In the genomic region with DNA sequence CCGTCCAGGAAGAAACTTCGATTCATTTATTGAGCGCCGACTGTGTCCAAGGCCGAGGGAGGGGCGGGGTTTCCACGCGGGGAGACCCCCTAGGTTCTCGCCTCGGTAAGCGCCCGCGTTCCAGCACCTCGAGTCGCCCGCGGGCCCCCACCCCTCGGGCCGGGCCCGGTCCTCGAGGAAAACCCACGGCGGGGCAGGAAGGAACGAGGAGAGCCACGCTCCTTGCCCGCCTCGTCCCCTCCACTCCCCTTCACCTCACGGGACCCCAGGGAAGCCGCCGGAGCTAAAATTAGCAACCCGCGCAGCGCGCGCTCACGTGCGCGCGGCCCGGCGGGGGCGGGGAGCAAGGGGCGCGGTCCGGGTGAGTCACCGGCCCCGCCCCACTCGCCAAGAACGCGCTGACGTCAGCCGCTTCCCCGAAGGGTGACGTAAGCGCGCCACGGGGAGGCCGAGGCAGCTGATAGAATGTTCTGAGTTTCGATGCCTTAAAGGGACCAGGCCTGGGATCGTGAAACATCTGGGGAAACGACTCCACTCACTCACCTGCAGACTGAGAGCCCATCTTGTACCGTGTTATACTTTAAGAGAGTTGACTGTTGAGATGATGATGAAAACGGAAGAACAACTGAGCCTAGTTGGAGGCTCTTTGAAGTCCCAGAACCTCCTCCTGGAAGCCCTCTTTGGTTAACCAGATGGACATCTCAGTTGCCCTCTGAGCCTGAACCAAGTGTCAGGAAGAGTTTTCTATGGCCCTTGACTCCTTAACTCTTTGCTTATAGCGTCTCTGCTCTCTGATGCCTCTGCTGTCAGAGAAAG, we compare ENCODE assay signal across 8 cellular contexts. TPM values are rescaled to one million over a fixed set of nuclear protein-coding genes. Genes with fewer than 3 reads are reported as not detected.
DNase-seq lines count a peak whose midpoint lies in the region; ATAC-seq and TF ChIP-seq lines count a peak whose summit lies in the region.

No MANE protein-coding gene starts in this region.

- peak; percentile 83 for ATAC-seq in GM23338
- ATAC-seq in natural killer cell = peak; percentile 92 to 96 (median 95)

- peak overlapping the region; percentile 65 for H3K9ac ChIP-seq in Karpas-422 (ENCODE audit: low read length)

- H4K20me1 ChIP-seq in GM23338 (replicated peaks; ENCODE audit: insufficient read depth) (no peaks in the 10 kb centered on the region), Karpas-422 (ENCODE audit: insufficient read depth, low read depth, low read length) (no peaks in the 10 kb centered on the region)

- peak overlapping the region; percentile 89 for H3K27ac Mint-ChIP-seq in GM23338
- peak overlapping the region; percentile 90 to 96 for H3K27ac Mint-ChIP-seq in natural killer cell

- no peaks in the 10 kb centered on the region for H3K9me2 ChIP-seq in GM23338 (ENCODE audit: insufficient read depth)
- no peaks in the 10 kb centered on the region for H3K9me2 ChIP-seq in Karpas-422 (replicated peaks; ENCODE audit: insufficient read depth, low read length)

- no peaks in the 10 kb centered on the region for H3K9me3 ChIP-seq in Karpas-422 (ENCODE audit: low read length)

- H3K4me3 ChIP-seq in GM23338 = peak overlapping the region; percentile 87
- peak overlapping the region; percentile 71 for H3K4me3 ChIP-seq in Karpas-422 (ENCODE audit: low read length)
- peak overlapping the region; percentile 68 for H3K4me3 ChIP-seq in fibroblast of pulmonary artery (replicated peaks; ENCODE audit: low read depth, low read length)

- TF ChIP-seq CTCF in GM23338 (conservative IDR thresholded peaks at IDR 0.05; ENCODE audit: low read depth in 2 of 2) (no peak), fibroblast of pulmonary artery (IDR thresholded peaks at IDR 0.05; ENCODE audit: low read length, missing control alignments) (no peak), natural killer cell (IDR thresholded peaks at IDR 0.05) (no peak)

- H2AFZ ChIP-seq in GM23338 (peak overlapping the region; percentile 96), Karpas-422 (ENCODE audit: low read length) (peak overlapping the region; percentile 95)

- H3K4me3 Mint-ChIP-seq in GM23338 (peak overlapping the region; percentile 79), natural killer cell (peak overlapping the region; percentile 91)

- DNase-seq in EL (peak; percentile 89), GM23338 (ENCODE audit: low spot score) (peak; percentile 96), Karpas-422 (peak; percentile 97), RPMI8226 (peak; percentile 97), fibroblast of pulmonary artery (ENCODE audit: low read depth) (peak; percentile 95), natural killer cell (peak; percentile 91)
- peak; percentile 87 for DNase-seq in activated T-helper 9 cell treated with anti-CD3 and anti-CD28 coated beads, Interleukin-2, amount 50 U/mL, for 16 hours (ENCODE audit: low read depth)
- DNase-seq in stimulated activated naive CD4-positive, alpha-beta T cell (lab: John Stamatoyannopoulos, UW) = peak; percentile 82 to 90 (median 88)

- H3F3A ChIP-seq in GM23338 (replicated peaks; ENCODE audit: low read depth) = no peaks in the 10 kb centered on the region; the same call in 1 of the 2 replicates

- H3K36me3 ChIP-seq in GM23338 (ENCODE audit: insufficient read depth) (no peaks in the 10 kb centered on the region), Karpas-422 (ENCODE audit: insufficient read depth, low read length) (no peaks in the 10 kb centered on the region)

- H3K27me3 ChIP-seq in GM23338 (ENCODE audit: insufficient read depth) (peaks cover 19% of the 10 kb centered on the region), Karpas-422 (ENCODE audit: low read length) (no peaks in the 10 kb centered on the region)

- H3K4me1 ChIP-seq in GM23338 (ENCODE audit: insufficient read depth) = no peaks in the 10 kb centered on the region; the same call in 1 of the 2 replicates
- peaks cover 19% of the 10 kb centered on the region for H3K4me1 ChIP-seq in Karpas-422 (ENCODE audit: low read length)

- intact Hi-C loops in natural killer cell (cut with micrococcal nuclease) = loop anchor here (1.0 to 2.0 kb wide), 3 partner anchors 8 to 49 kb away; partner anchors contain the start of gene ATF3

- H3K9me3 Mint-ChIP-seq in GM23338 (no peaks in the 10 kb centered on the region; the same call in 2 of the 3 replicates), natural killer cell (no peaks in the 10 kb centered on the region)

- H3K27me3 Mint-ChIP-seq in GM23338 (ENCODE audit: insufficient read depth, low read depth, poor library complexity) = peaks cover 13% of the 10 kb centered on the region
- peaks cover 0 to 3% of the 10 kb centered on the region in 2 donors for H3K27me3 Mint-ChIP-seq in natural killer cell (ENCODE audit: low read depth in 2 of 2)

- H3K27ac ChIP-seq in GM23338 (ENCODE audit: low read depth) = no peak overlapping the region
- no peak overlapping the region for H3K27ac ChIP-seq in Karpas-422 (ENCODE audit: low read length)

- H3K4me1 Mint-ChIP-seq in GM23338 (peaks cover 12% of the 10 kb centered on the region), natural killer cell (peaks cover 6 to 11% of the 10 kb centered on the region in 2 donors)

- H3K4me2 ChIP-seq in GM23338 = peak overlapping the region; percentile 84
- peak overlapping the region; percentile 84 for H3K4me2 ChIP-seq in Karpas-422 (ENCODE audit: low read depth, low read length, poor library complexity, severe bottlenecking)

- H3K79me2 ChIP-seq in GM23338 (replicated peaks; ENCODE audit: insufficient read depth) = no peaks in the 10 kb centered on the region
- H3K79me2 ChIP-seq in Karpas-422 (ENCODE audit: low read length) = no peaks in the 10 kb centered on the region

- H3K36me3 Mint-ChIP-seq in GM23338 (ENCODE audit: low read depth) = no peaks in the 10 kb centered on the region; the same call in 2 of the 3 replicates
- no peaks in the 10 kb centered on the region for H3K36me3 Mint-ChIP-seq in natural killer cell

TF ChIP-seq in GM23338, 12 proteins besides CTCF, POLR2A, EP300 and RAD21 (continues in another document):
- TF ChIP-seq, protein P1, sequence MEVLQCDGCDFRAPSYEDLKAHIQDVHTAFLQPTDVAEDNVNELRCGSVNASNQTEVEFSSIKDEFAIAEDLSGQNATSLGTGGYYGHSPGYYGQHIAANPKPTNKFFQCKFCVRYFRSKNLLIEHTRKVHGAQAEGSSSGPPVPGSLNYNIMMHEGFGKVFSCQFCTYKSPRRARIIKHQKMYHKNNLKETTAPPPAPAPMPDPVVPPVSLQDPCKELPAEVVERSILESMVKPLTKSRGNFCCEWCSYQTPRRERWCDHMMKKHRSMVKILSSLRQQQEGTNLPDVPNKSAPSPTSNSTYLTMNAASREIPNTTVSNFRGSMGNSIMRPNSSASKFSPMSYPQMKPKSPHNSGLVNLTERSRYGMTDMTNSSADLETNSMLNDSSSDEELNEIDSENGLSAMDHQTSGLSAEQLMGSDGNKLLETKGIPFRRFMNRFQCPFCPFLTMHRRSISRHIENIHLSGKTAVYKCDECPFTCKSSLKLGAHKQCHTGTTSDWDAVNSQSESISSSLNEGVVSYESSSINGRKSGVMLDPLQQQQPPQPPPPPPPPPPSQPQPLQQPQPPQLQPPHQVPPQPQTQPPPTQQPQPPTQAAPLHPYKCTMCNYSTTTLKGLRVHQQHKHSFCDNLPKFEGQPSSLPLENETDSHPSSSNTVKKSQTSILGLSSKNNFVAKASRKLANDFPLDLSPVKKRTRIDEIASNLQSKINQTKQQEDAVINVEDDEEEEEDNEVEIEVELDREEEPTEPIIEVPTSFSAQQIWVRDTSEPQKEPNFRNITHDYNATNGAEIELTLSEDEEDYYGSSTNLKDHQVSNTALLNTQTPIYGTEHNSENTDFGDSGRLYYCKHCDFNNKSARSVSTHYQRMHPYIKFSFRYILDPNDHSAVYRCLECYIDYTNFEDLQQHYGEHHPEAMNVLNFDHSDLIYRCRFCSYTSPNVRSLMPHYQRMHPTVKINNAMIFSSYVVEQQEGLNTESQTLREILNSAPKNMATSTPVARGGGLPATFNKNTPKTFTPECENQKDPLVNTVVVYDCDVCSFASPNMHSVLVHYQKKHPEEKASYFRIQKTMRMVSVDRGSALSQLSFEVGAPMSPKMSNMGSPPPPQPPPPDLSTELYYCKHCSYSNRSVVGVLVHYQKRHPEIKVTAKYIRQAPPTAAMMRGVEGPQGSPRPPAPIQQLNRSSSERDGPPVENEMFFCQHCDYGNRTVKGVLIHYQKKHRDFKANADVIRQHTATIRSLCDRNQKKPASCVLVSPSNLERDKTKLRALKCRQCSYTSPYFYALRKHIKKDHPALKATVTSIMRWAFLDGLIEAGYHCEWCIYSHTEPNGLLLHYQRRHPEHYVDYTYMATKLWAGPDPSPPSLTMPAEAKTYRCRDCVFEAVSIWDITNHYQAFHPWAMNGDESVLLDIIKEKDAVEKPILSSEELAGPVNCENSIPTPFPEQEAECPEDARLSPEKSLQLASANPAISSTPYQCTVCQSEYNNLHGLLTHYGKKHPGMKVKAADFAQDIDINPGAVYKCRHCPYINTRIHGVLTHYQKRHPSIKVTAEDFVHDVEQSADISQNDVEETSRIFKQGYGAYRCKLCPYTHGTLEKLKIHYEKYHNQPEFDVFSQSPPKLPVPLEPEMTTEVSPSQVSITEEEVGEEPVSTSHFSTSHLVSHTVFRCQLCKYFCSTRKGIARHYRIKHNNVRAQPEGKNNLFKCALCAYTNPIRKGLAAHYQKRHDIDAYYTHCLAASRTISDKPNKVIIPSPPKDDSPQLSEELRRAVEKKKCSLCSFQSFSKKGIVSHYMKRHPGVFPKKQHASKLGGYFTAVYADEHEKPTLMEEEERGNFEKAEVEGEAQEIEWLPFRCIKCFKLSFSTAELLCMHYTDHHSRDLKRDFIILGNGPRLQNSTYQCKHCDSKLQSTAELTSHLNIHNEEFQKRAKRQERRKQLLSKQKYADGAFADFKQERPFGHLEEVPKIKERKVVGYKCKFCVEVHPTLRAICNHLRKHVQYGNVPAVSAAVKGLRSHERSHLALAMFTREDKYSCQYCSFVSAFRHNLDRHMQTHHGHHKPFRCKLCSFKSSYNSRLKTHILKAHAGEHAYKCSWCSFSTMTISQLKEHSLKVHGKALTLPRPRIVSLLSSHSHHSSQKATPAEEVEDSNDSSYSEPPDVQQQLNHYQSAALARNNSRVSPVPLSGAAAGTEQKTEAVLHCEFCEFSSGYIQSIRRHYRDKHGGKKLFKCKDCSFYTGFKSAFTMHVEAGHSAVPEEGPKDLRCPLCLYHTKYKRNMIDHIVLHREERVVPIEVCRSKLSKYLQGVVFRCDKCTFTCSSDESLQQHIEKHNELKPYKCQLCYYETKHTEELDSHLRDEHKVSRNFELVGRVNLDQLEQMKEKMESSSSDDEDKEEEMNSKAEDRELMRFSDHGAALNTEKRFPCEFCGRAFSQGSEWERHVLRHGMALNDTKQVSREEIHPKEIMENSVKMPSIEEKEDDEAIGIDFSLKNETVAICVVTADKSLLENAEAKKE (CRISPR knock-in tag; IDR thresholded peaks at IDR 0.05) = peak; percentile 57; the same call in 1 of the 2 replicates
- TF ChIP-seq EZH2 (IDR thresholded peaks at IDR 0.05; ENCODE audit: low read depth, unreplicated experiment) (no peak), CREB1 (CRISPR knock-in tag; IDR thresholded peaks at IDR 0.05; ENCODE audit: low read depth) (peak; percentile 96)

RNA-seq across cellular contexts. Expression of gene ATF3, which starts 49.7 kb away (rescaled TPM):
- total RNA-seq in GM23338 (2014; rRNA removed; shearing (Covaris generic)) = 17.2 and 19.3 TPM in 2 replicates
- polyA plus RNA-seq in GM23338 (2016; fragmentation: Nextera tagmentation; extraction: Ambion mirVana) = 12.6 and 16.2 TPM in 2 replicates
- total RNA-seq in Karpas-422 (2014; rRNA removed; shearing (Covaris generic); ENCODE audit: low replicate concordance) = 4.1 and 8.0 TPM in 2 replicates
- total RNA-seq in natural killer cell = 100 to 1,000 TPM in 1 of 3 donors, 10 to 100 TPM in 2; 62.2 to 135 (median 78.5) TPM
